In genomic region chr22:45309422-45310227, GRCh38 we compare ENCODE assay signal across 8 cellular contexts. TPM values are rescaled to one million over a fixed set of nuclear protein-coding genes. Genes with fewer than 3 reads are reported as not detected.
DNase-seq lines count a peak whose midpoint lies in the region; ATAC-seq and TF ChIP-seq lines count a peak whose summit lies in the region.

Gene FAM118A, plus strand, starts transcription at chr22:45309934. Its CDS starts 12,446 bp downstream, at chr22:45322380.

- H3K27me3 Mint-ChIP-seq in IgD-negative memory B cell, result no peaks in the 10 kb centered on the region

- peak within 1 kb of the TSS; percentile 86 to 94 (median 93) for H3K27ac Mint-ChIP-seq in IgD-negative memory B cell

- H3K4me1 Mint-ChIP-seq in IgD-negative memory B cell, result peaks cover 17 to 33% (median 27%) of the 10 kb centered on the region in 3 donors

- no peaks in the 10 kb centered on the region for H3K36me3 Mint-ChIP-seq in IgD-negative memory B cell

- H3K36me3 ChIP-seq in mucosa of rectum (ENCODE audit: control insufficient read depth in 2 of 2, insufficient read depth in 2 of 2, low read length in 2 of 2), result peaks cover 0 to 6% of the 10 kb centered on the region in 2 donors

- peaks cover 24 to 31% of the 10 kb centered on the region in 2 donors for H3K4me1 ChIP-seq in mucosa of rectum (ENCODE audit: control insufficient read depth in 2 of 2, insufficient read depth in 2 of 2, low read length in 2 of 2)

- H3K27me3 ChIP-seq in mucosa of rectum (ENCODE audit: control insufficient read depth in 2 of 2, insufficient read depth in 2 of 2, low read length in 2 of 2), result no peaks in the 10 kb centered on the region

- no peaks in the 10 kb centered on the region for H3K9me3 ChIP-seq in mucosa of rectum (ENCODE audit: control insufficient read depth in 2 of 2, low read length in 2 of 2)

- no peak for TF ChIP-seq CTCF in epithelial cell of proximal tubule (conservative IDR thresholded peaks at IDR 0.05; ENCODE audit: low read depth, low read length)

- H3K9me3 Mint-ChIP-seq in IgD-negative memory B cell, result no peaks in the 10 kb centered on the region

- peak within 1 kb of the TSS; percentile 85 to 97 (median 94) for H3K4me3 Mint-ChIP-seq in IgD-negative memory B cell

- DNase-seq in DMS153 (lab: John Stamatoyannopoulos, UW) (peak; percentile 96), OCI-M1 (lab: John Stamatoyannopoulos, UW) (peak; percentile 95), epithelial cell of proximal tubule (ENCODE audit: low read depth) (peak; percentile 15)
- DNase-seq in activated T-cell treated with anti-CD3 and anti-CD28 coated beads, Interleukin-2, amount 50 U/mL, for 1 hour, result peak; percentile 100
- peak; percentile 93 to 94 for DNase-seq in stimulated activated CD8-positive, alpha-beta memory T cell treated with anti-CD3 and anti-CD28 coated beads, Interleukin-4, amount 100 ng/mL, for 4 hours (ENCODE audit: low read depth in 2 of 2, low spot score in 1 of 2)

- peak within 1 kb of the TSS; percentile 89 for H3K4me3 ChIP-seq in epithelial cell of proximal tubule (ENCODE audit: low read depth, low read length)
- H3K4me3 ChIP-seq in mucosa of rectum (ENCODE audit: low read length in 2 of 2), result peak within 1 kb of the TSS; percentile 79 to 80

- peak within 1 kb of the TSS; percentile 95 to 96 for H3K27ac ChIP-seq in mucosa of rectum (ENCODE audit: low read depth in 2 of 2, low read length in 2 of 2)

- peak; percentile 73 for ATAC-seq in GM21529 (IDR thresholded peaks at IDR 0.05; ENCODE audit: unreplicated experiment)

- H3K9ac ChIP-seq in mucosa of rectum (ENCODE audit: low read depth in 1 of 2, low read length in 2 of 2), result peak within 1 kb of the TSS; percentile 83 to 85

RNA-seq across cellular contexts. Expression of gene FAM118A, which starts in this region (rescaled TPM):
- 24.0 TPM for polyA plus RNA-seq in IgD-negative memory B cell
- 9.5 and 11.4 TPM in 2 replicates for total RNA-seq in epithelial cell of proximal tubule

Comparison
In these comparisons a context has a peak if more than half of its experiments do, and no peak if none do; other contexts are left out.
1. Peak in every context shown above with its lines: DNase-seq, ATAC-seq, H3K4me3 ChIP-seq and H3K27ac ChIP-seq.
2. DNase-seq: peak in every context shown above with its lines; median percentile 100 in activated T-cell treated with anti-CD3 and anti-CD28 coated beads, Interleukin-2, amount 50 U/mL, for 1 hour; 96 in DMS153; 95 in OCI-M1; 94 in stimulated activated CD8-positive, alpha-beta memory T cell treated with anti-CD3 and anti-CD28 coated beads, Interleukin-4, amount 100 ng/mL, for 4 hours; 15 in epithelial cell of proximal tubule.